In the genomic region with DNA sequence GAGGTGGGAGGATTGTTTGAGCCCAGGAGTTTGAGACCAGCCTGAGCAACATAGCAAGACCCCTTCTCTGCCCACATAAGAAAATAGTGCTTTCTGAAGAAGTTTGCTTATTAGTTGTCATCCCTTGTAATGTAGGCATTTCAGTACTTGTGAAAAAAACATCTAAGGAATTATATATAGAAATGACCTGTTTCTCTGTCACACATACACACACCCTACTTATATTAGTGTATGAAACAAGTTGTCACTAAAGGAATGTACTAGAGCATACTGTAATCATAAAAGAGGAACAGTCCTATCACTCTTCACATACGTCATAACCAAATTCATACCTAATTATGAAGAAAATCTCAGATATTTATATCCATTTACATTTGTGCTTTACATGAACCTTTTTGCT, we compare ENCODE assay signal across 15 cellular contexts.
DNase-seq lines count a peak whose midpoint lies in the region; ATAC-seq lines count a peak whose summit lies in the region.
"Had no signal": no experiment of that assay in that cellular context is flagged by ENCODE, and none has a peak within 500 bp of the region (broad histone marks: within the 10 kb centered on the region; RNA-seq: fewer than 3 reads in every experiment).

No MANE protein-coding gene starts in this region.

- CTCF ChIA-PET in activated CD4-positive, alpha-beta T cell treated with anti-CD3 and anti-CD28 coated beads for 36 hours (lab: Charles Lee), result interaction anchor here (0.7 kb wide), 1 partner anchor 211 kb away, joined by 3 read pairs; no protein-coding TSS in a partner anchor

- intact Hi-C loops in activated CD4-positive, alpha-beta T cell treated with anti-CD3 and anti-CD28 coated beads for 36 hours (cut with DNase I, micrococcal nuclease), result loop anchor here in 1 of 2 experiments (5.0 kb wide), 1 partner anchor 121 kb away; the partner anchor contains the start of gene NIPBL

- no peaks in the 10 kb centered on the region for H3K9me3 Mint-ChIP-seq in activated CD4-positive, alpha-beta T cell treated with anti-CD3 and anti-CD28 coated beads for 36 hours (ENCODE audit: low read depth)
- H3K9me3 Mint-ChIP-seq in stimulated activated naive CD8-positive, alpha-beta T cell treated with anti-CD3 and anti-CD28 coated beads, Interleukin-15, Interleukin-2, amounts not matched to agents 100 ng/mL and 50 ng/mL, for 24 hours, result no peaks in the 10 kb centered on the region
- H3K9me3 Mint-ChIP-seq in memory B cell, result no peaks in the 10 kb centered on the region

- no peak for DNase-seq in activated CD4-positive, alpha-beta T cell treated with anti-CD3 and anti-CD28 coated beads for 36 hours
- no peak for DNase-seq in activated CD4-positive, alpha-beta T cell treated with anti-CD3 and anti-CD28 coated beads for 48 hours
- no peak for DNase-seq in stimulated activated naive CD8-positive, alpha-beta T cell treated with anti-CD3 and anti-CD28 coated beads, Interleukin-15, Interleukin-2, amounts not matched to agents 100 U/mL and 50 U/mL, for 24 hours
- DNase-seq in memory B cell (ENCODE audit: low spot score in 2 of 2), result no peak
- DNase-seq in OCI-M2 (lab: John Stamatoyannopoulos, UW; ENCODE audit: unreplicated experiment), result no peak
- DNase-seq: DMS 273 treated with DMSO at 0.1 percent for 48 hours, GDM1, MG63, NCI-H1092 treated with DMSO at 0.1 percent for 48 hours, NCI-H524 treated with DMSO at 0.1 percent for 48 hours, Peyer's patch had no signal

- no peaks in the 10 kb centered on the region for H3K27me3 Mint-ChIP-seq in activated CD4-positive, alpha-beta T cell treated with anti-CD3 and anti-CD28 coated beads for 36 hours
- H3K27me3 Mint-ChIP-seq in stimulated activated naive CD8-positive, alpha-beta T cell treated with anti-CD3 and anti-CD28 coated beads, Interleukin-15, Interleukin-2, amounts not matched to agents 100 ng/mL and 50 ng/mL, for 24 hours, result no peaks in the 10 kb centered on the region
- H3K27me3 Mint-ChIP-seq in memory B cell, result no peaks in the 10 kb centered on the region

- POLR2A ChIA-PET in activated CD4-positive, alpha-beta T cell treated with anti-CD3 and anti-CD28 coated beads for 36 hours (lab: Charles Lee), result interaction anchor here (0.6 kb wide), 1 partner anchor 425 kb away, joined by 3 read pairs; no protein-coding TSS in a partner anchor

- no peak overlapping the region for H3K4me3 Mint-ChIP-seq in activated CD4-positive, alpha-beta T cell treated with anti-CD3 and anti-CD28 coated beads for 36 hours
- no peak overlapping the region for H3K4me3 Mint-ChIP-seq in stimulated activated naive CD8-positive, alpha-beta T cell treated with anti-CD3 and anti-CD28 coated beads, Interleukin-15, Interleukin-2, amounts not matched to agents 100 ng/mL and 50 ng/mL, for 24 hours
- no peak overlapping the region for H3K4me3 Mint-ChIP-seq in memory B cell

- ATAC-seq in activated CD4-positive, alpha-beta T cell treated with anti-CD3 and anti-CD28 coated beads for 36 hours, result peak; percentile 87
- no peak for ATAC-seq in stimulated activated naive CD8-positive, alpha-beta T cell treated with anti-CD3 and anti-CD28 coated beads, Interleukin-15, Interleukin-2, amounts not matched to agents 100 U/mL and 50 U/mL, for 24 hours
- ATAC-seq in memory B cell (ENCODE audit: low read depth) (no peak), GM21526 (IDR thresholded peaks at IDR 0.05; ENCODE audit: low FRiP score, unreplicated experiment) (no peak), HG02571 (IDR thresholded peaks at IDR 0.05; ENCODE audit: unreplicated experiment) (no peak)
- ATAC-seq: Right ventricle myocardium inferior had no signal

- H3K4me1 Mint-ChIP-seq in activated CD4-positive, alpha-beta T cell treated with anti-CD3 and anti-CD28 coated beads for 36 hours, result peaks cover 12% of the 10 kb centered on the region
- H3K4me1 Mint-ChIP-seq in stimulated activated naive CD8-positive, alpha-beta T cell treated with anti-CD3 and anti-CD28 coated beads, Interleukin-15, Interleukin-2, amounts not matched to agents 100 ng/mL and 50 ng/mL, for 24 hours (ENCODE audit: low read depth), result no peaks in the 10 kb centered on the region
- no peaks in the 10 kb centered on the region for H3K4me1 Mint-ChIP-seq in memory B cell

- H3K27ac Mint-ChIP-seq in activated CD4-positive, alpha-beta T cell treated with anti-CD3 and anti-CD28 coated beads for 36 hours, result no peak overlapping the region
- peak overlapping the region; percentile 57 for H3K27ac Mint-ChIP-seq in stimulated activated naive CD8-positive, alpha-beta T cell treated with anti-CD3 and anti-CD28 coated beads, Interleukin-15, Interleukin-2, amounts not matched to agents 100 ng/mL and 50 ng/mL, for 24 hours
- peak overlapping the region; percentile 75 for H3K27ac Mint-ChIP-seq in memory B cell

- H3K36me3 Mint-ChIP-seq in activated CD4-positive, alpha-beta T cell treated with anti-CD3 and anti-CD28 coated beads for 36 hours (ENCODE audit: low read depth), result peaks cover 25% of the 10 kb centered on the region
- peaks cover 61% of the 10 kb centered on the region for H3K36me3 Mint-ChIP-seq in stimulated activated naive CD8-positive, alpha-beta T cell treated with anti-CD3 and anti-CD28 coated beads, Interleukin-15, Interleukin-2, amounts not matched to agents 100 ng/mL and 50 ng/mL, for 24 hours (ENCODE audit: low read depth)
- peaks cover 31% of the 10 kb centered on the region for H3K36me3 Mint-ChIP-seq in memory B cell
